In genomic region chr3:133927543-133928066, GRCh38 we compare ENCODE assay signal across 8 cellular contexts. TPM values are rescaled to one million over a fixed set of nuclear protein-coding genes. Genes with fewer than 3 reads are reported as not detected.
DNase-seq lines count a peak whose midpoint lies in the region; ATAC-seq and TF ChIP-seq lines count a peak whose summit lies in the region.

No MANE protein-coding gene starts in this region.

- H3K4me3 ChIP-seq in OCI-LY1 (ENCODE audit: low read depth, low read length, poor library complexity, severe bottlenecking) (peak overlapping the region; percentile 52), osteoblast (ENCODE audit: insufficient read depth, low read length) (peak overlapping the region; percentile 73), suprapubic skin (peak overlapping the region; percentile 55)

- H4K20me1 ChIP-seq in OCI-LY1 (ENCODE audit: insufficient read depth, low read length) (no peaks in the 10 kb centered on the region), osteoblast (ENCODE audit: insufficient read depth, low read length) (no peaks in the 10 kb centered on the region)

- peak overlapping the region; percentile 32; the same call in 1 of the 2 replicates for H3K9ac ChIP-seq in OCI-LY1 (ENCODE audit: low read length)

- H3K4me1 ChIP-seq in OCI-LY1 (ENCODE audit: insufficient read depth, low read length, severe bottlenecking) = peaks cover 5% of the 10 kb centered on the region
- H3K4me1 ChIP-seq in foreskin keratinocyte = no peaks in the 10 kb centered on the region
- H3K4me1 ChIP-seq in osteoblast (ENCODE audit: insufficient read depth, low read length) = peaks cover 16% of the 10 kb centered on the region
- H3K4me1 ChIP-seq in suprapubic skin = peaks cover 16% of the 10 kb centered on the region

- H3K36me3 ChIP-seq in OCI-LY1 (ENCODE audit: insufficient read depth, low read length) = no peaks in the 10 kb centered on the region
- H3K36me3 ChIP-seq in osteoblast (ENCODE audit: insufficient read depth, low read length) = no peaks in the 10 kb centered on the region
- no peaks in the 10 kb centered on the region for H3K36me3 ChIP-seq in suprapubic skin

- peak; percentile 76 for TF ChIP-seq CTCF in OCI-LY1 (IDR thresholded peaks at IDR 0.05; ENCODE audit: low read length)
- TF ChIP-seq CTCF in foreskin keratinocyte (conservative IDR thresholded peaks at IDR 0.05) = peak; percentile 72
- TF ChIP-seq CTCF in osteoblast (IDR thresholded peaks at IDR 0.05; ENCODE audit: extremely low read depth, low read depth, low read length) = peak; percentile 41
- TF ChIP-seq CTCF in suprapubic skin (IDR thresholded peaks at IDR 0.05) = peak; percentile 76 to 86

- 0 out of 2 replicates have a peak, but pooled peaks cover 7% of the 10 kb centered on the region for H3K27me3 ChIP-seq in OCI-LY1 (ENCODE audit: insufficient read depth, low read length)
- H3K27me3 ChIP-seq in foreskin keratinocyte = peaks cover 51% of the 10 kb centered on the region
- peaks cover 8% of the 10 kb centered on the region for H3K27me3 ChIP-seq in osteoblast (ENCODE audit: insufficient read depth, low read length)
- H3K27me3 ChIP-seq in suprapubic skin = no peaks in the 10 kb centered on the region

- H3K27ac ChIP-seq in OCI-LY1 (ENCODE audit: low read depth, low read length, poor library complexity, severe bottlenecking) (no peak overlapping the region), foreskin keratinocyte (no peak overlapping the region), osteoblast (ENCODE audit: low read depth, low read length) (no peak overlapping the region), suprapubic skin (no peak overlapping the region)

- H2AFZ ChIP-seq in OCI-LY1 (ENCODE audit: low read length) (no peak overlapping the region), osteoblast (ENCODE audit: low read length) (peak overlapping the region; percentile 88)

- no peaks in the 10 kb centered on the region for H3K9me2 ChIP-seq in OCI-LY1 (ENCODE audit: low read depth, low read length)

- no peak for TF ChIP-seq EP300 in suprapubic skin (IDR thresholded peaks at IDR 0.05)

- H3K4me2 ChIP-seq in OCI-LY1 (ENCODE audit: low read length) = peak overlapping the region; percentile 72
- peak overlapping the region; percentile 77 for H3K4me2 ChIP-seq in osteoblast (ENCODE audit: insufficient read depth, low read length)

- WGBS in suprapubic skin = 3% methylated on average over 6 of the region's 50 CpGs

- H3F3A ChIP-seq in OCI-LY1 (ENCODE audit: insufficient read depth, low read length) = no peaks in the 10 kb centered on the region

- H3K79me2 ChIP-seq in OCI-LY1 (ENCODE audit: insufficient read depth, low read length) (no peaks in the 10 kb centered on the region), osteoblast (ENCODE audit: insufficient read depth, low read length) (no peaks in the 10 kb centered on the region)

- peak; percentile 90 for DNase-seq in DMS 273 (lab: John Stamatoyannopoulos, UW; ENCODE audit: unreplicated experiment)
- no peak for DNase-seq in DMS 273 treated with DMSO at 0.1 percent for 48 hours (lab: John Stamatoyannopoulos, UW)
- peak; percentile 53 to 63 for DNase-seq in activated T-helper 1 cell treated with anti-CD3 and anti-CD28 coated beads, Interleukin-2, amount 50 U/mL, for 16 hours (ENCODE audit: low read depth in 1 of 2, low spot score in 1 of 2)
- no peak for DNase-seq in foreskin keratinocyte
- peak; percentile 96 for DNase-seq in osteoblast (ENCODE audit: insufficient read length, low spot score, missing footprints)
- no peak for DNase-seq in suprapubic skin (ENCODE audit: low spot score in 2 of 2)

- no peaks in the 10 kb centered on the region for H3K9me3 ChIP-seq in OCI-LY1 (ENCODE audit: low read length)
- H3K9me3 ChIP-seq in osteoblast (ENCODE audit: low read depth, low read length) = no peaks in the 10 kb centered on the region
- no peaks in the 10 kb centered on the region for H3K9me3 ChIP-seq in suprapubic skin

- TF ChIP-seq POLR2A in suprapubic skin (IDR thresholded peaks at IDR 0.05) = no peak

- ATAC-seq in HG02678 (IDR thresholded peaks at IDR 0.05; ENCODE audit: unreplicated experiment) (peak; percentile 78), foreskin keratinocyte (peak; percentile 62)

RNA-seq across cellular contexts. Expression of gene RAB6B, which starts 31.9 kb away (rescaled TPM):
- total RNA-seq in foreskin keratinocyte (0.41 and 0.42 TPM in 2 replicates), osteoblast (0.59 and 0.72 TPM in 2 replicates), suprapubic skin (1 to 10 TPM in 1 of 4 donors, under 1 TPM in 3; 0.34 to 1.3 (median 0.83) TPM)
- polyA plus RNA-seq in foreskin keratinocyte = 0.88 and 1.7 TPM in 2 replicates

Comparison
In these comparisons a context has a peak if more than half of its experiments do, and no peak if none do; other contexts are left out.
1. DNase-seq: peak in DMS 273 (single experiment), activated T-helper 1 cell treated with anti-CD3 and anti-CD28 coated beads, Interleukin-2, amount 50 U/mL, for 16 hours (2 of 2) and osteoblast (single experiment); none in DMS 273 treated with DMSO at 0.1 percent for 48 hours (single experiment), foreskin keratinocyte (0 of 2) and suprapubic skin (0 of 2).
2. Peak in every context shown above with its lines, with median percentiles within 50 percentile points of each other: H3K4me3 ChIP-seq and CTCF ChIP-seq.